10 cellular contexts compared by ENCODE assay signal in the genomic region with DNA sequence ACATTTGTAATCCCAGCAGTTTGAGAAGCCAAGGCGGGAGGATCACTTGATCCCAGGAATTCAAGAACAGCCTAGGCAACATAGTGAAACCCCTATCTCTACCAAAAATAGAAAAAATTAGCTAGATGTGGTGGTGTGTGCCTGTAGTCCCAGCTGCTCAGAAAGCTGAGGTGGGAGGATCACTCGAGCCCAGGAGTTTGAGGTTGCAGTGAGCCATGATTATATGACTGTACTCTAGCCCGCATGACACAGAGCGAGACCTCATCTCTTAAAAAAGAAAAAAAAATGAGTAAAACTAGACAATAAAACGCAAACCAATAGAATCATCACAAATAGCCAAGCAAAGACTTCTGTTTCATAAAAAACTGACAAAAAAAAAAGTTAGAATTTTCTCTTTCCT. TPM values are rescaled to one million over a fixed set of nuclear protein-coding genes. Genes with fewer than 3 reads are reported as not detected.
DNase-seq lines count a peak whose midpoint lies in the region; ATAC-seq, FAIRE-seq and TF ChIP-seq lines count a peak whose summit lies in the region.
"Had no signal": no experiment of that assay in that cellular context is flagged by ENCODE, and none has a peak within 500 bp of the region (broad histone marks: within the 10 kb centered on the region; RNA-seq: fewer than 3 reads in every experiment).

No MANE protein-coding gene starts in this region.

- no peaks in the 10 kb centered on the region for H3K27me3 ChIP-seq in pancreas
- H3K27me3 ChIP-seq: testis had no signal

- DNase-seq in activated T-cell treated with anti-CD3 and anti-CD28 coated beads for 24 hours (ENCODE audit: low read depth) (peak; percentile 32), pancreas (no peak), SKM-1 (lab: John Stamatoyannopoulos, UW; ENCODE audit: unreplicated experiment) (no peak), G401 (ENCODE audit: low spot score) (no peak)
- DNase-seq in activated T-cell treated with anti-CD3 and anti-CD28 coated beads, Interleukin-2, amount 50 U/mL, for 1 hour, result no peak
- peak; percentile 84 for DNase-seq in activated CD4-positive, alpha-beta memory T cell treated with anti-CD3 and anti-CD28 coated beads for 36 hours
- DNase-seq in stimulated activated CD8-positive, alpha-beta memory T cell treated with anti-CD3 and anti-CD28 coated beads, Interleukin-7, amount 100 ng/mL, for 48 hours (ENCODE audit: extremely low read depth in 1 of 2, low read depth in 1 of 2), result peak; percentile 32 to 69
- DNase-seq: psoas muscle, testis had no signal

- H3K27me3 Mint-ChIP-seq in activated CD4-positive, alpha-beta memory T cell treated with anti-CD3 and anti-CD28 coated beads for 36 hours, result no peaks in the 10 kb centered on the region

- H3K4me1 Mint-ChIP-seq in activated CD4-positive, alpha-beta memory T cell treated with anti-CD3 and anti-CD28 coated beads for 36 hours (ENCODE audit: low read depth), result peaks cover 36% of the 10 kb centered on the region

- 95 to 98% methylated on average over 5 of the region's 5 CpGs for WGBS in pancreas, 2 donors

- no peak overlapping the region for H3K4me3 Mint-ChIP-seq in activated CD4-positive, alpha-beta memory T cell treated with anti-CD3 and anti-CD28 coated beads for 36 hours

- intact Hi-C loops in activated CD4-positive, alpha-beta memory T cell treated with anti-CD3 and anti-CD28 coated beads for 36 hours (cut with micrococcal nuclease), result loop anchor here (1.0 to 2.0 kb wide), 4 partner anchors 21 to 396 kb away; a partner anchor contains a TSS
- intact Hi-C loops in pancreas (cut with DNase I), result no loop called here

- in situ Hi-C loops in G401 (cut with HindIII; ENCODE audit: low sequenced_read_pairs), result no loop called here

- H3K27ac Mint-ChIP-seq in activated CD4-positive, alpha-beta memory T cell treated with anti-CD3 and anti-CD28 coated beads for 36 hours, result no peak overlapping the region

- no peak for FAIRE-seq in pancreas (lab: Jason Lieb, UNC)

- H3K4me3 ChIP-seq in pancreas, result no peak overlapping the region
- H3K4me3 ChIP-seq: psoas muscle, testis had no signal

- no peak overlapping the region for H3K27ac ChIP-seq in pancreas
- H3K27ac ChIP-seq: psoas muscle, testis had no signal

- H3K9me3 Mint-ChIP-seq in activated CD4-positive, alpha-beta memory T cell treated with anti-CD3 and anti-CD28 coated beads for 36 hours, result no peaks in the 10 kb centered on the region

- no peaks in the 10 kb centered on the region for H3K9me3 ChIP-seq in pancreas
- H3K9me3 ChIP-seq: psoas muscle, testis had no signal

- POLR2A ChIA-PET in activated CD4-positive, alpha-beta memory T cell treated with anti-CD3 and anti-CD28 coated beads for 36 hours (lab: Charles Lee), result interaction anchor here (0.7 to 1.3 kb wide), 2 partner anchors 12 to 55 kb away, joined by 3 to 5 read pairs; no protein-coding TSS in a partner anchor

- H3K36me3 Mint-ChIP-seq in activated CD4-positive, alpha-beta memory T cell treated with anti-CD3 and anti-CD28 coated beads for 36 hours, result peaks cover 14% of the 10 kb centered on the region

- peak; percentile 86 for ATAC-seq in HG02852 (IDR thresholded peaks at IDR 0.05; ENCODE audit: unreplicated experiment)
- ATAC-seq in pancreas, result no peak
- ATAC-seq: psoas muscle had no signal

- CTCF ChIA-PET in activated CD4-positive, alpha-beta memory T cell treated with anti-CD3 and anti-CD28 coated beads for 36 hours (lab: Charles Lee), result interaction anchor here (0.7 to 1.7 kb wide), 5 partner anchors 15 to 1237 kb away, joined by 3 to 6 read pairs (median 4); a partner anchor contains a TSS

- no peak for TF ChIP-seq CTCF in pancreas (IDR thresholded peaks at IDR 0.05)

- H3K36me3 ChIP-seq in pancreas, result peaks cover 5 to 28% (median 9%) of the 10 kb centered on the region in 3 donors

- no peaks in the 10 kb centered on the region for H3K4me1 ChIP-seq in pancreas
- H3K4me1 ChIP-seq: testis had no signal

RNA-seq across cellular contexts. Expression of a gene that starts 21.8 kb away (rescaled TPM):
- total RNA-seq in activated CD4-positive, alpha-beta memory T cell treated with anti-CD3 and anti-CD28 coated beads for 36 hours, result 10 to 100 TPM; 38.1 to 38.2 TPM
- 100 to 1,000 TPM; 125 to 255 (median 160) TPM for total RNA-seq in pancreas
- 100 to 1,000 TPM; 108 to 183 TPM for polyA plus RNA-seq in pancreas
- 5.6 and 19.7 TPM in 2 replicates for total RNA-seq in G401 (2014; rRNA removed; shearing (Covaris generic))

RNA-seq across cellular contexts. Expression of a gene that starts 53.3 kb away (rescaled TPM):
- under 1 TPM; 0.69 to 0.82 TPM for total RNA-seq in activated CD4-positive, alpha-beta memory T cell treated with anti-CD3 and anti-CD28 coated beads for 36 hours
- 1 to 10 TPM in 4 of 6 donors, under 1 TPM in 2; 0.83 to 1.6 (median 1.1) TPM for total RNA-seq in pancreas
- polyA plus RNA-seq in pancreas, result under 1 TPM; 0.42 to 0.85 TPM
- total RNA-seq in G401 (2014; rRNA removed; shearing (Covaris generic)), result 1.5 and 1.8 TPM in 2 replicates

Comparison
In these comparisons a context has a peak if more than half of its experiments do, and no peak if none do; other contexts are left out.
1. DNase-seq: peak in activated T-cell treated with anti-CD3 and anti-CD28 coated beads for 24 hours (single experiment), activated CD4-positive, alpha-beta memory T cell treated with anti-CD3 and anti-CD28 coated beads for 36 hours (single experiment) and stimulated activated CD8-positive, alpha-beta memory T cell treated with anti-CD3 and anti-CD28 coated beads, Interleukin-7, amount 100 ng/mL, for 48 hours (2 of 2); none in activated T-cell treated with anti-CD3 and anti-CD28 coated beads, Interleukin-2, amount 50 U/mL, for 1 hour (single experiment), pancreas (0 of 6), SKM-1 (single experiment) and G401 (single experiment).